In genomic region chr2:235639885-235640284, GRCh38 we compare ENCODE assay signal across 12 cellular contexts.
DNase-seq lines count a peak whose midpoint lies in the region; ATAC-seq and TF ChIP-seq lines count a peak whose summit lies in the region.
"Had no signal": no experiment of that assay in that cellular context is flagged by ENCODE, and none has a peak within 500 bp of the region (broad histone marks: within the 10 kb centered on the region; RNA-seq: fewer than 3 reads in every experiment).

No MANE protein-coding gene starts in this region.

- H3K27me3 ChIP-seq in left ventricle myocardium inferior (ENCODE audit: low read depth), result no peaks in the 10 kb centered on the region

- no peak overlapping the region for H3K27ac Mint-ChIP-seq in activated T-helper 1 cell treated with anti-CD3 and anti-CD28 coated beads, Interleukin-12 subunit alpha, Interleukin-12 subunit beta, Interleukin-2, Interleukin-4 antibody, amounts not matched to agents 30 ng/mL and 10 ng/mL and 1 ng/mL, durations not matched to agents 14 hours and 24 hours and 36 hours
- no peak overlapping the region for H3K27ac Mint-ChIP-seq in activated CD8-positive, alpha-beta T cell treated with anti-CD3 and anti-CD28 coated beads for 36 hours
- H3K27ac Mint-ChIP-seq: activated naive CD8-positive, alpha-beta T cell treated with anti-CD3 and anti-CD28 coated beads for 36 hours; endodermal cell; naive thymus-derived CD4-positive, alpha-beta T cell; stimulated activated memory B cell treated with anti-CD40 and anti-IgM and Interleukin-4, amounts not matched to agents 10 μg/mL and 1 μg/mL and 100 μg/mL, for 72 hours had no signal

- DNase-seq in left ventricle myocardium inferior, result no peak
- no peak for DNase-seq in left cardiac atrium
- DNase-seq in coronary artery (ENCODE audit: low spot score), result no peak
- peak; percentile 7 for DNase-seq in posterior vena cava (ENCODE audit: low spot score)
- no peak for DNase-seq in activated T-helper 1 cell treated with anti-CD3 and anti-CD28 coated beads, Interleukin-12 subunit alpha, Interleukin-12 subunit beta, Interleukin-2, Interleukin-4 antibody, amounts not matched to agents 30 ng/mL and 10 ng/mL and 1 ng/mL, durations not matched to agents 14 hours and 24 hours and 36 hours (ENCODE audit: low spot score)
- DNase-seq in activated CD8-positive, alpha-beta T cell treated with anti-CD3 and anti-CD28 coated beads for 36 hours, result no peak
- DNase-seq in SW 1271 (lab: John Stamatoyannopoulos, UW), result no peak
- DNase-seq: activated naive CD8-positive, alpha-beta T cell treated with anti-CD3 and anti-CD28 coated beads for 36 hours; endodermal cell; naive thymus-derived CD4-positive, alpha-beta T cell had no signal

- H3K9me3 ChIP-seq in left ventricle myocardium inferior (replicated peaks), result no peaks in the 10 kb centered on the region

- H3K36me3 ChIP-seq in left ventricle myocardium inferior, result no peaks in the 10 kb centered on the region

- H3K27me3 Mint-ChIP-seq in activated T-helper 1 cell treated with anti-CD3 and anti-CD28 coated beads, Interleukin-12 subunit alpha, Interleukin-12 subunit beta, Interleukin-2, Interleukin-4 antibody, amounts not matched to agents 30 ng/mL and 10 ng/mL and 1 ng/mL, durations not matched to agents 14 hours and 24 hours and 36 hours (ENCODE audit: insufficient read depth), result no peaks in the 10 kb centered on the region
- peaks cover 2% of the 10 kb centered on the region for H3K27me3 Mint-ChIP-seq in activated CD8-positive, alpha-beta T cell treated with anti-CD3 and anti-CD28 coated beads for 36 hours

- CTCF ChIA-PET in activated CD8-positive, alpha-beta T cell treated with anti-CD3 and anti-CD28 coated beads for 36 hours (lab: Charles Lee), result interaction anchor here (0.9 kb wide), 1 partner anchor 106 kb away, joined by 3 read pairs; no protein-coding TSS in a partner anchor

- H3K4me3 ChIP-seq in left ventricle myocardium inferior (no peak overlapping the region), coronary artery (peak overlapping the region; percentile 37)

- ATAC-seq in left cardiac atrium (no peak), GM18907 (IDR thresholded peaks at IDR 0.05; ENCODE audit: unreplicated experiment) (no peak)
- ATAC-seq in activated CD8-positive, alpha-beta T cell treated with anti-CD3 and anti-CD28 coated beads for 36 hours, result no peak
- ATAC-seq: naive thymus-derived CD4-positive, alpha-beta T cell had no signal

- no peaks in the 10 kb centered on the region for H3K4me1 Mint-ChIP-seq in activated T-helper 1 cell treated with anti-CD3 and anti-CD28 coated beads, Interleukin-12 subunit alpha, Interleukin-12 subunit beta, Interleukin-2, Interleukin-4 antibody, amounts not matched to agents 30 ng/mL and 10 ng/mL and 1 ng/mL, durations not matched to agents 14 hours and 24 hours and 36 hours (ENCODE audit: low read depth)
- no peaks in the 10 kb centered on the region for H3K4me1 Mint-ChIP-seq in activated CD8-positive, alpha-beta T cell treated with anti-CD3 and anti-CD28 coated beads for 36 hours (ENCODE audit: low read depth)
- H3K4me1 Mint-ChIP-seq: stimulated activated memory B cell treated with anti-CD40 and anti-IgM and Interleukin-4, amounts not matched to agents 10 μg/mL and 1 μg/mL and 100 μg/mL, for 72 hours had no signal

- no peak for TF ChIP-seq CTCF in left ventricle myocardium inferior (IDR thresholded peaks at IDR 0.05; ENCODE audit: borderline replicate concordance)
- TF ChIP-seq CTCF in coronary artery (IDR thresholded peaks at IDR 0.05), result no peak
- TF ChIP-seq CTCF in activated CD8-positive, alpha-beta T cell treated with anti-CD3 and anti-CD28 coated beads for 36 hours (IDR thresholded peaks at IDR 0.05), result no peak

- intact Hi-C loops in left ventricle myocardium inferior (cut with micrococcal nuclease) (no loop called here), left cardiac atrium (cut with DNase I) (no loop called here), posterior vena cava (cut with DNase I) (no loop called here)
- intact Hi-C loops in activated T-helper 1 cell treated with anti-CD3 and anti-CD28 coated beads, Interleukin-12 subunit alpha, Interleukin-12 subunit beta, Interleukin-2, Interleukin-4 antibody, amounts not matched to agents 30 ng/mL and 10 ng/mL and 1 ng/mL, durations not matched to agents 14 hours and 24 hours and 36 hours (cut with micrococcal nuclease), result no loop called here
- intact Hi-C loops in activated CD8-positive, alpha-beta T cell treated with anti-CD3 and anti-CD28 coated beads for 36 hours (cut with micrococcal nuclease), result no loop called here

- H3K27ac ChIP-seq in left ventricle myocardium inferior (replicated peaks) (peak overlapping the region; percentile 69), coronary artery (peak overlapping the region; percentile 68 to 89)

- no peak overlapping the region for H3K4me3 Mint-ChIP-seq in activated T-helper 1 cell treated with anti-CD3 and anti-CD28 coated beads, Interleukin-12 subunit alpha, Interleukin-12 subunit beta, Interleukin-2, Interleukin-4 antibody, amounts not matched to agents 30 ng/mL and 10 ng/mL and 1 ng/mL, durations not matched to agents 14 hours and 24 hours and 36 hours
- no peak overlapping the region for H3K4me3 Mint-ChIP-seq in activated CD8-positive, alpha-beta T cell treated with anti-CD3 and anti-CD28 coated beads for 36 hours
- H3K4me3 Mint-ChIP-seq: activated naive CD8-positive, alpha-beta T cell treated with anti-CD3 and anti-CD28 coated beads for 36 hours; endodermal cell; naive thymus-derived CD4-positive, alpha-beta T cell; stimulated activated memory B cell treated with anti-CD40 and anti-IgM and Interleukin-4, amounts not matched to agents 10 μg/mL and 1 μg/mL and 100 μg/mL, for 72 hours had no signal

- no peaks in the 10 kb centered on the region for H3K36me3 Mint-ChIP-seq in activated T-helper 1 cell treated with anti-CD3 and anti-CD28 coated beads, Interleukin-12 subunit alpha, Interleukin-12 subunit beta, Interleukin-2, Interleukin-4 antibody, amounts not matched to agents 30 ng/mL and 10 ng/mL and 1 ng/mL, durations not matched to agents 14 hours and 24 hours and 36 hours (ENCODE audit: low read depth)
- H3K36me3 Mint-ChIP-seq in activated CD8-positive, alpha-beta T cell treated with anti-CD3 and anti-CD28 coated beads for 36 hours (ENCODE audit: low read depth), result no peaks in the 10 kb centered on the region
- H3K36me3 Mint-ChIP-seq: activated naive CD8-positive, alpha-beta T cell treated with anti-CD3 and anti-CD28 coated beads for 36 hours; naive thymus-derived CD4-positive, alpha-beta T cell; stimulated activated memory B cell treated with anti-CD40 and anti-IgM and Interleukin-4, amounts not matched to agents 10 μg/mL and 1 μg/mL and 100 μg/mL, for 72 hours had no signal

- H3K9me3 Mint-ChIP-seq in activated T-helper 1 cell treated with anti-CD3 and anti-CD28 coated beads, Interleukin-12 subunit alpha, Interleukin-12 subunit beta, Interleukin-2, Interleukin-4 antibody, amounts not matched to agents 30 ng/mL and 10 ng/mL and 1 ng/mL, durations not matched to agents 14 hours and 24 hours and 36 hours, result no peaks in the 10 kb centered on the region
- no peaks in the 10 kb centered on the region for H3K9me3 Mint-ChIP-seq in activated CD8-positive, alpha-beta T cell treated with anti-CD3 and anti-CD28 coated beads for 36 hours
- H3K9me3 Mint-ChIP-seq: activated naive CD8-positive, alpha-beta T cell treated with anti-CD3 and anti-CD28 coated beads for 36 hours; endodermal cell; naive thymus-derived CD4-positive, alpha-beta T cell; stimulated activated memory B cell treated with anti-CD40 and anti-IgM and Interleukin-4, amounts not matched to agents 10 μg/mL and 1 μg/mL and 100 μg/mL, for 72 hours had no signal

- peaks cover 63% of the 10 kb centered on the region for H3K4me1 ChIP-seq in left ventricle myocardium inferior

- POLR2A ChIA-PET in activated CD8-positive, alpha-beta T cell treated with anti-CD3 and anti-CD28 coated beads for 36 hours (lab: Charles Lee), result no interaction called here
